19 cellular contexts compared by ENCODE assay signal in genomic region chr15:74178326-74179100, GRCh38. TPM values are rescaled to one million over a fixed set of nuclear protein-coding genes. Genes with fewer than 3 reads are reported as not detected.
DNase-seq lines count a peak whose midpoint lies in the region; ATAC-seq, FAIRE-seq and TF ChIP-seq lines count a peak whose summit lies in the region.
"Had no signal": no experiment of that assay in that cellular context is flagged by ENCODE, and none has a peak within 500 bp of the region (broad histone marks: within the 10 kb centered on the region; RNA-seq: fewer than 3 reads in every experiment).

No MANE protein-coding gene starts in this region.

- H2BK120ac ChIP-seq in H9 (ENCODE audit: low read depth, low read length, poor library complexity, severe bottlenecking): no peak overlapping the region

- TF ChIP-seq CTCF in D721Med (IDR thresholded peaks at IDR 0.05; ENCODE audit: insufficient read depth, missing control alignments) (no peak), kidney (IDR thresholded peaks at IDR 0.05; ENCODE audit: borderline replicate concordance, extremely low read depth, insufficient read depth) (no peak), H9 (conservative IDR thresholded peaks at IDR 0.05) (no peak)

- CTCF ChIA-PET in activated naive CD4-positive, alpha-beta T cell treated with anti-CD3 and anti-CD28 coated beads for 36 hours (lab: Charles Lee): no interaction called here

- no peaks in the 10 kb centered on the region for H3K36me3 Mint-ChIP-seq in activated naive CD4-positive, alpha-beta T cell treated with anti-CD3 and anti-CD28 coated beads for 36 hours (ENCODE audit: low read depth)
- peaks cover 0 to 4% (median 0%) of the 10 kb centered on the region in 3 experiments; a peak in 2 of 7 replicates for H3K36me3 Mint-ChIP-seq in H9 (ENCODE audit: insufficient read depth in 1 of 3, low read depth in 3 of 3)
- H3K36me3 Mint-ChIP-seq: activated CD8-positive, alpha-beta memory T cell treated with anti-CD3 and anti-CD28 coated beads, Interleukin-2, amount 10 ng/mL, durations not matched to agents 7 days and 5 days had no signal

- peak overlapping the region; percentile 46 for H3K4me2 ChIP-seq in skeletal muscle satellite cell (ENCODE audit: low read length)
- H3K4me2 ChIP-seq in H9 (ENCODE audit: insufficient read depth, insufficient read length, low read length): no peak overlapping the region

- H3K14ac ChIP-seq in H9 (ENCODE audit: insufficient read depth, low read length): no peak overlapping the region

- no peak overlapping the region for H3K18ac ChIP-seq in H9 (ENCODE audit: insufficient read length, low read depth, low read length)

- H3K9ac ChIP-seq in adipocyte (ENCODE audit: low read length): peak overlapping the region; percentile 39
- no peak overlapping the region for H3K9ac ChIP-seq in kidney (ENCODE audit: low read length in 2 of 2)
- peak overlapping the region; percentile 16 for H3K9ac ChIP-seq in skeletal muscle satellite cell (ENCODE audit: low read depth, low read length)
- H3K9ac ChIP-seq in H9 (ENCODE audit: extremely low read depth, insufficient read length, low read length): no peak overlapping the region

- no peaks in the 10 kb centered on the region for H4K20me1 ChIP-seq in H9 (ENCODE audit: control insufficient read depth, insufficient read depth, insufficient read length)

- H2BK20ac ChIP-seq in H9 (ENCODE audit: low read depth, low read length, poor library complexity, severe bottlenecking): no peak overlapping the region

- no peak overlapping the region for H3K4ac ChIP-seq in H9 (ENCODE audit: low read depth, low read length)

- no peak for FAIRE-seq in D721Med (lab: Jason Lieb, UNC)
- FAIRE-seq in kidney (lab: Jason Lieb, UNC): no peak

- no peaks in the 10 kb centered on the region for H3K23me2 ChIP-seq in H9 (ENCODE audit: insufficient read length, low read depth, low read length, poor library complexity, severe bottlenecking)

- no peak overlapping the region for H3K4me3 ChIP-seq in adipocyte (ENCODE audit: low read length)
- no peak overlapping the region for H3K4me3 ChIP-seq in kidney (ENCODE audit: low read length in 2 of 2)
- H3K4me3 ChIP-seq in skeletal muscle satellite cell (ENCODE audit: low read length): peak overlapping the region; percentile 1
- H3K4me3 ChIP-seq: body of pancreas had no signal

- H3K9me3 Mint-ChIP-seq in activated naive CD4-positive, alpha-beta T cell treated with anti-CD3 and anti-CD28 coated beads for 36 hours: no peaks in the 10 kb centered on the region
- H3K9me3 Mint-ChIP-seq in H9: no peaks in the 10 kb centered on the region
- H3K9me3 Mint-ChIP-seq: activated B cell treated with CpG ODN at 0.5 μM for 24 hours had no signal

- H2BK5ac ChIP-seq in H9 (ENCODE audit: insufficient read length, low read length): no peak overlapping the region

- H3K79me2 ChIP-seq in H9 (ENCODE audit: insufficient read depth, low read length): no peaks in the 10 kb centered on the region

- no peaks in the 10 kb centered on the region for H3K4me1 Mint-ChIP-seq in activated naive CD4-positive, alpha-beta T cell treated with anti-CD3 and anti-CD28 coated beads for 36 hours (ENCODE audit: low read depth)
- peaks cover 16 to 40% of the 10 kb centered on the region in 2 experiments for H3K4me1 Mint-ChIP-seq in H9
- H3K4me1 Mint-ChIP-seq: activated B cell treated with CpG ODN at 0.5 μM for 24 hours; activated CD8-positive, alpha-beta memory T cell treated with anti-CD3 and anti-CD28 coated beads, Interleukin-2, amount 10 ng/mL, durations not matched to agents 7 days and 5 days had no signal

- no CpG with 5 or more reads among the region's 7 CpGs for WGBS in H9 (ENCODE audit: extremely low coverage, insufficient read length, low lambda C conversion rate)

- no peak overlapping the region for H3K4me3 Mint-ChIP-seq in activated naive CD4-positive, alpha-beta T cell treated with anti-CD3 and anti-CD28 coated beads for 36 hours
- no peak overlapping the region for H3K4me3 Mint-ChIP-seq in H9
- H3K4me3 Mint-ChIP-seq: activated B cell treated with CpG ODN at 0.5 μM for 24 hours; activated CD8-positive, alpha-beta memory T cell treated with anti-CD3 and anti-CD28 coated beads, Interleukin-2, amount 10 ng/mL, durations not matched to agents 7 days and 5 days had no signal

- H2BK15ac ChIP-seq in H9 (ENCODE audit: low read depth, low read length): no peak overlapping the region

- no peak overlapping the region for H3K27ac Mint-ChIP-seq in activated naive CD4-positive, alpha-beta T cell treated with anti-CD3 and anti-CD28 coated beads for 36 hours
- no peak overlapping the region for H3K27ac Mint-ChIP-seq in H9
- H3K27ac Mint-ChIP-seq: activated B cell treated with CpG ODN at 0.5 μM for 24 hours; activated CD8-positive, alpha-beta memory T cell treated with anti-CD3 and anti-CD28 coated beads, Interleukin-2, amount 10 ng/mL, durations not matched to agents 7 days and 5 days; T-helper 17 cell had no signal

- no peak overlapping the region for H2BK12ac ChIP-seq in H9 (ENCODE audit: insufficient read length, low read depth, low read length)

- no peak overlapping the region for H3K56ac ChIP-seq in H9 (ENCODE audit: insufficient read length, low read depth, low read length)

- no peak overlapping the region for H4K91ac ChIP-seq in H9 (ENCODE audit: insufficient read length, low read depth, low read length)

- H3K9me3 ChIP-seq in adipocyte (ENCODE audit: control insufficient read depth, low read length): no peaks in the 10 kb centered on the region
- H3K9me3 ChIP-seq in kidney (ENCODE audit: control insufficient read depth in 1 of 2, low read length in 2 of 2): no peaks in the 10 kb centered on the region
- no peaks in the 10 kb centered on the region for H3K9me3 ChIP-seq in skeletal muscle satellite cell (replicated peaks; ENCODE audit: low read length)
- no peaks in the 10 kb centered on the region for H3K9me3 ChIP-seq in H9 (ENCODE audit: control insufficient read depth, low read depth, low read length)
- H3K9me3 ChIP-seq: body of pancreas had no signal

- H3T11ph ChIP-seq in H9 (ENCODE audit: low read length): no peak overlapping the region

- peak overlapping the region in 1 of 2 donors; percentile 60 for H3K27ac ChIP-seq in kidney (ENCODE audit: low read depth in 2 of 2, low read length in 2 of 2)
- no peak overlapping the region for H3K27ac ChIP-seq in H9 (ENCODE audit: insufficient read length, low read depth, low read length)
- H3K27ac ChIP-seq: body of pancreas, HL-60 had no signal

- intact Hi-C loops in kidney (cut with DNase I): no loop called here
- intact Hi-C loops in activated naive CD4-positive, alpha-beta T cell treated with anti-CD3 and anti-CD28 coated beads for 36 hours (cut with micrococcal nuclease): no loop called here

- no peak overlapping the region for H2AFZ ChIP-seq in H9 (ENCODE audit: low read length)

- no peaks in the 10 kb centered on the region for H3K79me1 ChIP-seq in H9 (ENCODE audit: insufficient read depth, low read depth, low read length, poor library complexity, severe bottlenecking)

- peaks cover 7% of the 10 kb centered on the region for H3K36me3 ChIP-seq in adipocyte (ENCODE audit: control insufficient read depth, insufficient read depth, low read length, severe bottlenecking)
- no peaks in the 10 kb centered on the region for H3K36me3 ChIP-seq in kidney (ENCODE audit: control insufficient read depth in 1 of 2, insufficient read depth in 2 of 2, low read length in 2 of 2)
- H3K36me3 ChIP-seq in skeletal muscle satellite cell (ENCODE audit: insufficient read depth, low read length): no peaks in the 10 kb centered on the region

- no peaks in the 10 kb centered on the region for H3K27me3 ChIP-seq in adipocyte (replicated peaks; ENCODE audit: control insufficient read depth, insufficient read depth, low read length)
- no peaks in the 10 kb centered on the region for H3K27me3 ChIP-seq in skeletal muscle satellite cell (ENCODE audit: control insufficient read depth, insufficient read depth, low read length)
- no peaks in the 10 kb centered on the region for H3K27me3 ChIP-seq in H9 (ENCODE audit: insufficient read depth, low read length)
- H3K27me3 ChIP-seq: body of pancreas had no signal

- no peak overlapping the region for H4K8ac ChIP-seq in H9 (replicated peaks; ENCODE audit: insufficient read length, low read depth, low read length)

- H4K5ac ChIP-seq in H9 (ENCODE audit: insufficient read length, low read depth, low read length): no peak overlapping the region

- no peak for ATAC-seq in GM18502 (IDR thresholded peaks at IDR 0.05; ENCODE audit: poor library complexity, unreplicated experiment)
- ATAC-seq: activated CD8-positive, alpha-beta memory T cell treated with anti-CD3 and anti-CD28 coated beads, Interleukin-2, amount 10 ng/mL, durations not matched to agents 7 days and 5 days; T-helper 17 cell had no signal

- no peaks in the 10 kb centered on the region for H3K27me3 Mint-ChIP-seq in activated naive CD4-positive, alpha-beta T cell treated with anti-CD3 and anti-CD28 coated beads for 36 hours (ENCODE audit: low read depth)
- peaks cover 24% of the 10 kb centered on the region for H3K27me3 Mint-ChIP-seq in H9 (ENCODE audit: low read depth)

- no peak overlapping the region for H2AK5ac ChIP-seq in H9 (ENCODE audit: insufficient read length, low read length)

- no peak overlapping the region for H3K23ac ChIP-seq in H9 (ENCODE audit: insufficient read length, low read depth, low read length)

- H3K4me1 ChIP-seq in adipocyte (ENCODE audit: control insufficient read depth, insufficient read depth, low read length): peaks cover 63% of the 10 kb centered on the region
- H3K4me1 ChIP-seq in kidney (ENCODE audit: control insufficient read depth in 1 of 2, insufficient read depth in 1 of 2, low read depth in 1 of 2, low read length in 2 of 2): peaks cover 3 to 35% of the 10 kb centered on the region in 2 donors
- H3K4me1 ChIP-seq in skeletal muscle satellite cell (ENCODE audit: control insufficient read depth, insufficient read depth, low read length): peaks cover 54% of the 10 kb centered on the region
- no peaks in the 10 kb centered on the region for H3K4me1 ChIP-seq in H9 (ENCODE audit: insufficient read depth, low read length)

- DNase-seq in D721Med (ENCODE audit: insufficient read length, low spot score) (peak; percentile 6), adipocyte (ENCODE audit: low read depth) (no peak), kidney (peak; percentile 49), H9 (no peak)
- DNase-seq in activated effector memory CD4-positive, alpha-beta T cell treated with anti-CD3 and anti-CD28 coated beads, Interleukin-2, amount 50 U/mL, for 16 hours: no peak
- no peak for DNase-seq in activated naive CD4-positive, alpha-beta T cell treated with anti-CD3 and anti-CD28 coated beads for 36 hours
- DNase-seq: activated B cell treated with CpG ODN at 0.5 μM for 24 hours; activated CD8-positive, alpha-beta memory T cell treated with anti-CD3 and anti-CD28 coated beads, Interleukin-2, amount 10 ng/mL, durations not matched to agents 7 days and 5 days; activated gamma-delta T cell; KG1; stimulated activated CD4-positive, alpha-beta T cell treated with anti-CD3 and anti-CD28 coated beads, Interleukin-2, amount 100 ng/mL, for 48 hours; stimulated activated CD8-positive, alpha-beta memory T cell treated with anti-CD3 and anti-CD28 coated beads, Interleukin-4, amount 100 ng/mL, for 48 hours; T-helper 17 cell had no signal

RNA-seq across cellular contexts. Expression of gene ISLR, which starts 5.0 kb away (rescaled TPM):
- total RNA-seq in kidney (30.2 TPM), H9 (2021) (0.11 and 0.35 TPM in 2 replicates)
- polyA plus RNA-seq in kidney (ENCODE audit: insufficient read depth, low read depth, low replicate concordance): 18.8 TPM
- total RNA-seq in skeletal muscle satellite cell (2012; rRNA removed): 10.6 and 34.7 TPM in 2 replicates
- total RNA-seq in activated naive CD4-positive, alpha-beta T cell treated with anti-CD3 and anti-CD28 coated beads for 36 hours: not detected
- total RNA-seq: activated B cell treated with CpG ODN at 0.5 μM for 24 hours; activated CD8-positive, alpha-beta memory T cell treated with anti-CD3 and anti-CD28 coated beads, Interleukin-2, amount 10 ng/mL, durations not matched to agents 7 days and 5 days; Calu3; pulmonary artery endothelial cell; T-helper 17 cell had no signal

RNA-seq across cellular contexts. Expression of gene STRA6, which starts 24.1 kb away (rescaled TPM):
- total RNA-seq in kidney (2.0 TPM), H9 (2021) (11.2 and 12.8 TPM in 2 replicates)
- polyA plus RNA-seq in kidney (ENCODE audit: insufficient read depth, low read depth, low replicate concordance): 31.9 TPM
- total RNA-seq in skeletal muscle satellite cell (2012; rRNA removed): 0.44 TPM in 1 of 2 replicates, not detected in the other
- total RNA-seq in activated naive CD4-positive, alpha-beta T cell treated with anti-CD3 and anti-CD28 coated beads for 36 hours: not detected
- total RNA-seq: activated B cell treated with CpG ODN at 0.5 μM for 24 hours, body of pancreas, pulmonary artery endothelial cell, T-helper 17 cell had no signal

RNA-seq across cellular contexts. Expression of gene ISLR2, which starts 48.1 kb away (rescaled TPM):
- total RNA-seq in kidney (1.1 TPM), H9 (2021) (0.09 TPM in 2 replicates)
- 0.13 TPM for polyA plus RNA-seq in kidney (ENCODE audit: insufficient read depth, low read depth, low replicate concordance)
- under 0.01 and 0.25 TPM in 2 replicates for total RNA-seq in skeletal muscle satellite cell (2012; rRNA removed)
- total RNA-seq in activated naive CD4-positive, alpha-beta T cell treated with anti-CD3 and anti-CD28 coated beads for 36 hours: not detected
- total RNA-seq: activated B cell treated with CpG ODN at 0.5 μM for 24 hours, body of pancreas, Calu3, pulmonary artery endothelial cell, T-helper 17 cell had no signal

RNA-seq across cellular contexts. Expression of gene CCDC33, which starts 57.6 kb away (rescaled TPM):
- total RNA-seq in kidney: 0.63 TPM
- polyA plus RNA-seq in kidney (ENCODE audit: insufficient read depth, low read depth, low replicate concordance): not detected
- not detected in 2 replicates for total RNA-seq in skeletal muscle satellite cell (2012; rRNA removed)
- not detected for total RNA-seq in activated naive CD4-positive, alpha-beta T cell treated with anti-CD3 and anti-CD28 coated beads for 36 hours
- 4.5 and 4.6 TPM in 2 replicates for total RNA-seq in H9 (2021)
- total RNA-seq: activated B cell treated with CpG ODN at 0.5 μM for 24 hours; activated CD8-positive, alpha-beta memory T cell treated with anti-CD3 and anti-CD28 coated beads, Interleukin-2, amount 10 ng/mL, durations not matched to agents 7 days and 5 days; body of pancreas; pulmonary artery endothelial cell; T-helper 17 cell had no signal

Comparison
In these comparisons a context has a peak if more than half of its experiments do, and no peak if none do; other contexts are left out.
1. DNase-seq: peak in D721Med (single experiment) and kidney (single experiment); none in adipocyte (single experiment), activated effector memory CD4-positive, alpha-beta T cell treated with anti-CD3 and anti-CD28 coated beads, Interleukin-2, amount 50 U/mL, for 16 hours (single experiment), activated naive CD4-positive, alpha-beta T cell treated with anti-CD3 and anti-CD28 coated beads for 36 hours (single experiment) and H9 (single experiment).
2. H3K9ac ChIP-seq: peak in adipocyte (single experiment) and skeletal muscle satellite cell (single experiment); none in kidney (0 of 2) and H9 (single experiment).
3. RNA of gene ISLR, which starts 5.0 kb away (total RNA-seq): 30.2 TPM in kidney (single experiment); 0.11 to 0.35 TPM in H9 and not detected in activated naive CD4-positive, alpha-beta T cell treated with anti-CD3 and anti-CD28 coated beads for 36 hours; every median in the first group is over 10 times any median in the second.